In genomic region chr9:5031941-5032340, GRCh38 we compare ENCODE assay signal across 1 cellular context.
TF ChIP-seq lines count a peak whose summit lies in the region.

No MANE protein-coding gene starts in this region.

TF ChIP-seq in K562, 482 proteins besides CTCF, POLR2A, EP300 and RAD21:
- TF ChIP-seq ZBTB33 (CRISPR knock-in tag; IDR thresholded peaks at IDR 0.05) = peak; percentile 71; the same call in 1 of the 2 replicates
